Comparison of ENCODE assay signal across 19 cellular contexts in genomic region chr12:67727652-67728295, GRCh38.
"Had no signal": no experiment of that assay in that cellular context is flagged by ENCODE, and none has a peak within 500 bp of the region (broad histone marks: within the 10 kb centered on the region; RNA-seq: fewer than 3 reads in every experiment).

No MANE protein-coding gene starts in this region.

- DNase-seq: effector memory CD8-positive, alpha-beta T cell; erythroblast; foreskin melanocyte; heart left ventricle; hippocampal formation; left lung; mesenchymal stem cell; naive B cell; nephron progenitor cell; posterior cingulate gyrus; right cardiac atrium; stimulated activated CD4-positive, alpha-beta T cell treated with anti-CD3 and anti-CD28 coated beads, Interleukin-4, amount 100 ng/mL, for 1 hour; stimulated activated CD8-positive, alpha-beta memory T cell treated with anti-CD3 and anti-CD28 coated beads, Interleukin-4, amount 100 ng/mL, for 48 hours; tibial artery; upper lobe of left lung; uterus had no signal

- H3K9me3 ChIP-seq: heart left ventricle, left lung, tibial artery, upper lobe of left lung, uterus had no signal

- H3K27me3 ChIP-seq: heart left ventricle, left lung, tibial artery, upper lobe of left lung, uterus had no signal

- H3K4me1 ChIP-seq: left lung, upper lobe of left lung, uterus had no signal

- FAIRE-seq: endothelial cell of umbilical vein had no signal

- H3K27ac ChIP-seq: left lung, tibial artery, upper lobe of left lung, uterus had no signal

- ATAC-seq: effector memory CD8-positive, alpha-beta T cell; left lung; right cardiac atrium; stimulated activated effector memory CD8-positive, alpha-beta T cell treated with anti-CD3 and anti-CD28 coated beads, Interleukin-12 subunit alpha, Interleukin-12 subunit beta, amount 100 ng/mL, for 72 hours had no signal

- H3K36me3 ChIP-seq: heart left ventricle, left lung, tibial artery, upper lobe of left lung, uterus had no signal

- H3K4me3 ChIP-seq: heart left ventricle, left lung, lung, tibial artery, upper lobe of left lung, uterus had no signal
